In genomic region chr5:172549708-172550095, GRCh38 we compare ENCODE assay signal across 20 cellular contexts.
DNase-seq lines count a peak whose midpoint lies in the region; ATAC-seq and TF ChIP-seq lines count a peak whose summit lies in the region.
"Had no signal": no experiment of that assay in that cellular context is flagged by ENCODE, and none has a peak within 500 bp of the region (broad histone marks: within the 10 kb centered on the region; RNA-seq: fewer than 3 reads in every experiment).

No MANE protein-coding gene starts in this region.

- H3K9me3 ChIP-seq in heart right ventricle, result no peaks in the 10 kb centered on the region
- no peaks in the 10 kb centered on the region for H3K9me3 ChIP-seq in stomach smooth muscle (ENCODE audit: control insufficient read depth in 2 of 2, low read length in 2 of 2)
- H3K9me3 ChIP-seq in tibial nerve, result no peaks in the 10 kb centered on the region
- H3K9me3 ChIP-seq: right lobe of liver, vagina had no signal

- no peak for TF ChIP-seq EP300 in tibial nerve (IDR thresholded peaks at IDR 0.05)

- H3K4me3 ChIP-seq in heart right ventricle, result no peak overlapping the region
- H3K4me3 ChIP-seq in stomach smooth muscle (ENCODE audit: low read length in 2 of 2), result no peak overlapping the region
- no peak overlapping the region for H3K4me3 ChIP-seq in tibial nerve
- H3K4me3 ChIP-seq: right lobe of liver, vagina had no signal

- intact Hi-C loops in heart right ventricle (cut with DNase I), result loop anchor here in 3 of 10 donors (5.0 to 10.0 kb wide), 3 partner anchors 42 to 135 kb away; partner anchors contain the start of gene NEURL1B (in 1 of the 3)

- peak; percentile 48 for DNase-seq in activated effector memory CD4-positive, alpha-beta T cell treated with anti-CD3 and anti-CD28 coated beads, Interleukin-2, amount 50 U/mL, for 16 hours
- no peak for DNase-seq in activated effector memory CD4-positive, alpha-beta T cell treated with Interleukin-2 at 50 U/mL for 16 hours
- DNase-seq in NCI-H345 (lab: John Stamatoyannopoulos, UW), result peak; percentile 76
- DNase-seq in heart right ventricle, result no peak
- DNase-seq in cerebellum (ENCODE audit: low spot score), result no peak
- no peak for DNase-seq in OCI-M2 (lab: John Stamatoyannopoulos, UW; ENCODE audit: unreplicated experiment)
- no peak for DNase-seq in tibial nerve (ENCODE audit: low spot score in 2 of 2)
- DNase-seq: activated B cell treated with CpG ODN at 0.5 μM for 24 hours; activated CD8-positive, alpha-beta T cell treated with anti-CD3 and anti-CD28 coated beads for 36 hours; activated naive CD8-positive, alpha-beta T cell treated with anti-CD3 and anti-CD28 coated beads, Interleukin-2, amount 50 U/mL, for 24 hours; CD4-positive, alpha-beta memory T cell; DMS79 treated with DMSO at 0.1 percent for 48 hours; HCEC 1CT; islet precursor cell; KG1; mesendoderm; NCI-H1105; right lobe of liver had no signal

- peak in 6 of 8 donors; percentile 6 to 53 (median 31) for ATAC-seq in heart right ventricle
- ATAC-seq: activated CD8-positive, alpha-beta T cell treated with anti-CD3 and anti-CD28 coated beads for 36 hours; activated naive CD8-positive, alpha-beta T cell treated with anti-CD3 and anti-CD28 coated beads, Interleukin-2, amount 50 U/mL, for 24 hours had no signal

- H3K27me3 ChIP-seq in heart right ventricle, result no peaks in the 10 kb centered on the region
- no peaks in the 10 kb centered on the region for H3K27me3 ChIP-seq in stomach smooth muscle (ENCODE audit: control insufficient read depth in 1 of 2, insufficient read depth in 2 of 2, low read length in 2 of 2)
- H3K27me3 ChIP-seq in tibial nerve, result no peaks in the 10 kb centered on the region
- H3K27me3 ChIP-seq: right lobe of liver, vagina had no signal

- H3K4me1 ChIP-seq in heart right ventricle, result peaks cover 9 to 34% (median 23%) of the 10 kb centered on the region in 9 donors
- H3K4me1 ChIP-seq in stomach smooth muscle (ENCODE audit: control insufficient read depth, insufficient read depth, low read length), result peaks cover 36% of the 10 kb centered on the region
- H3K4me1 ChIP-seq in tibial nerve, result no peaks in the 10 kb centered on the region
- H3K4me1 ChIP-seq: right lobe of liver, vagina had no signal

- no peak for TF ChIP-seq POLR2A in tibial nerve (IDR thresholded peaks at IDR 0.05)

- no peak overlapping the region for H3K9ac ChIP-seq in stomach smooth muscle (ENCODE audit: low read length in 2 of 2)

- WGBS in heart right ventricle, 2 donors, result 74 to 77% methylated on average over 13 of the region's 13 CpGs
- WGBS in tibial nerve, 2 donors, result 87 to 88% methylated on average over 13 of the region's 13 CpGs

- H3K36me3 ChIP-seq in heart right ventricle (no peaks in the 10 kb centered on the region), stomach smooth muscle (ENCODE audit: control insufficient read depth in 2 of 2, insufficient read depth in 2 of 2, low read length in 2 of 2) (no peaks in the 10 kb centered on the region), tibial nerve (no peaks in the 10 kb centered on the region)
- H3K36me3 ChIP-seq: right lobe of liver, vagina had no signal

- TF ChIP-seq CTCF in heart right ventricle (IDR thresholded peaks at IDR 0.05) (no peak), tibial nerve (IDR thresholded peaks at IDR 0.05) (no peak)

- H3K27ac ChIP-seq in heart right ventricle, result peak overlapping the region in 5 of 10 donors; percentile 20 to 64 (median 49)
- H3K27ac ChIP-seq in stomach smooth muscle (ENCODE audit: low read length), result peak overlapping the region; percentile 71
- H3K27ac ChIP-seq in tibial nerve, result no peak overlapping the region
- H3K27ac ChIP-seq: right lobe of liver, vagina had no signal

Comparison
In these comparisons a context has a peak if more than half of its experiments do, and no peak if none do; other contexts are left out.
1. DNase-seq: peak in activated effector memory CD4-positive, alpha-beta T cell treated with anti-CD3 and anti-CD28 coated beads, Interleukin-2, amount 50 U/mL, for 16 hours (single experiment) and NCI-H345 (single experiment); none in activated effector memory CD4-positive, alpha-beta T cell treated with Interleukin-2 at 50 U/mL for 16 hours (single experiment), heart right ventricle (0 of 2), cerebellum (single experiment), OCI-M2 (single experiment) and tibial nerve (0 of 2).